9 cellular contexts compared by ENCODE assay signal in the genomic region with DNA sequence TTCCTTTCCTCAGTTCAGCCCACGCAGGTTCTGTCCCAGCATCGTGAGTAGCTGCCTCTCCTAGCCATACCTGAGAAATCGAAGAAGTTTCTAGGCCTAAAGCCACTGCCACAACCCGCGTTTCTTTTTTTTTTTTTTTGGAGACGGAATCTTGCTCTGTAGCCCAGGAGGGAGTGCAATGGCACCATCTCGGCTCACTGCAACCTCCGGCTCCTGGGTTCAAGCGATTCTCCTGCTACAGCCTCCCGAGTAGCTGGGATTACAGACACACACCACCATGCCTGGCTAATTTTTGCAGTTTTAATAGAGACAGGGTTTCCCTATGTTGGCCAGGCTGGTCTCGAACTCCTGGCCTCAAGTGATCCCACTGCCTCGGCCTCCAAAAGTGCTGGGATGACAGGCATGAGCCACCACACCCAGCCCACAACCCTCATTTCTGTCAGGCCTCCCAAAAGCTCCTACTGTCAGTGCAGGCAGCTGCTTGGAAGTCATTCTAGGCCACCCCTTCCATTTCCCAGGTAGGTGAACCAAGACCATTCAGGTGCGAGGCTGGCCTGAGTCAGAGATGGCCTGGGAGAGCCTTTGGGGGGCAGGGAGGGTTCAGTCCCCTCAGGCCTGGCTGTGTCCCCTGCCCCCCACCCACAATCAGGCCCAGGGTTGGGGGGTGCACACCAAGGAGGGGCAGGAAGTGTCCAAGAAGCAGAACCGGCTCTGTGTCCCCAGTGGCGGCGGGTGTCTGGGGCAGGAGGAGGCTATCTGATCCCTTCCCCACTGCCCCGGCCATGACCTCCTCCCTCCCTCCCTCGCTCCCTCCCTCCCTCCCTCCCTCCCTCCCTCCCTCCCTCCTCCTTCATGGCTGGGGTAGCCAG. TPM values are rescaled to one million over a fixed set of nuclear protein-coding genes. Genes with fewer than 3 reads are reported as not detected.
DNase-seq lines count a peak whose midpoint lies in the region; ATAC-seq, FAIRE-seq and TF ChIP-seq lines count a peak whose summit lies in the region.
"Had no signal": no experiment of that assay in that cellular context is flagged by ENCODE, and none has a peak within 500 bp of the region (broad histone marks: within the 10 kb centered on the region; RNA-seq: fewer than 3 reads in every experiment).

No MANE protein-coding gene starts in this region.

- H3K9ac ChIP-seq in mucosa of stomach (ENCODE audit: low read length), result peak overlapping the region; percentile 48

- H3K4me3 ChIP-seq in cardiac muscle cell (no peak overlapping the region), ascending aorta (peak overlapping the region; percentile 50 to 67), mucosa of stomach (ENCODE audit: low read length) (peak overlapping the region; percentile 31)

- no peaks in the 10 kb centered on the region for H3K9me3 ChIP-seq in cardiac muscle cell (ENCODE audit: low read depth)
- H3K9me3 ChIP-seq in ascending aorta, result no peaks in the 10 kb centered on the region
- H3K9me3 ChIP-seq in mucosa of stomach (ENCODE audit: control insufficient read depth, low read length), result no peaks in the 10 kb centered on the region

- DNase-seq in cardiac muscle cell (ENCODE audit: low read depth in 1 of 2, low spot score in 1 of 2) (peak; percentile 26 to 65), Right ventricle myocardium inferior (ENCODE audit: missing footprints) (no peak), ascending aorta (ENCODE audit: low spot score in 2 of 2) (no peak), urothelium cell line (ENCODE audit: low spot score) (peak; percentile 34), COR-L47 (lab: John Stamatoyannopoulos, UW) (no peak), GM10266 (ENCODE audit: extremely low spot score) (no peak), A172 (ENCODE audit: low spot score) (no peak)
- DNase-seq: cerebellar nuclear complex had no signal

- intact Hi-C loops in Right ventricle myocardium inferior (cut with DNase I) (no loop called here), ascending aorta (cut with DNase I) (no loop called here)

- no peak for FAIRE-seq in urothelium cell line (lab: Jason Lieb, UNC)

- ATAC-seq in Right ventricle myocardium inferior, result no peak

- TF ChIP-seq CTCF in cardiac muscle cell (IDR thresholded peaks at IDR 0.05; ENCODE audit: low read depth, low read length), result no peak
- no peak for TF ChIP-seq CTCF in ascending aorta (IDR thresholded peaks at IDR 0.05)
- TF ChIP-seq CTCF in GM10266 (IDR thresholded peaks at IDR 0.05; ENCODE audit: control insufficient read depth, insufficient read depth, low read depth, missing control alignments), result no peak

- no peaks in the 10 kb centered on the region for H3K36me3 ChIP-seq in cardiac muscle cell
- H3K36me3 ChIP-seq in ascending aorta, result no peaks in the 10 kb centered on the region
- H3K36me3 ChIP-seq in mucosa of stomach (ENCODE audit: control insufficient read depth, insufficient read depth, low read length), result no peaks in the 10 kb centered on the region

- H3K4me1 ChIP-seq in cardiac muscle cell (ENCODE audit: low read depth) (peaks cover 47% of the 10 kb centered on the region), ascending aorta (peaks cover 4 to 6% of the 10 kb centered on the region in 2 donors), mucosa of stomach (ENCODE audit: control insufficient read depth, insufficient read depth, low read length) (peaks cover 31% of the 10 kb centered on the region)

- H3K27ac ChIP-seq in cardiac muscle cell (peak overlapping the region; percentile 80), ascending aorta (peak overlapping the region in 1 of 2 donors; percentile 27)

- no peaks in the 10 kb centered on the region for H3K27me3 ChIP-seq in cardiac muscle cell
- peaks cover 7% of the 10 kb centered on the region for H3K27me3 ChIP-seq in ascending aorta
- peaks cover 10% of the 10 kb centered on the region for H3K27me3 ChIP-seq in mucosa of stomach (ENCODE audit: control insufficient read depth, insufficient read depth, low read length)

RNA-seq across cellular contexts. Expression of gene NOL4L, which starts 47.2 kb away (rescaled TPM):
- 34.9 and 42.9 TPM in 2 replicates for total RNA-seq in cardiac muscle cell
- polyA plus RNA-seq in cardiac muscle cell, result 24.6 and 29.9 TPM in 2 replicates
- 4.3 TPM for total RNA-seq in Right ventricle myocardium inferior
- total RNA-seq in ascending aorta, result 19.8 TPM
- 17.8 and 34.3 TPM in 2 replicates for total RNA-seq in A172 (2014; rRNA removed; shearing (Covaris generic))

Comparison
In these comparisons a context has a peak if more than half of its experiments do, and no peak if none do; other contexts are left out.
1. DNase-seq: peak in cardiac muscle cell (2 of 2) and urothelium cell line (single experiment); none in Right ventricle myocardium inferior (single experiment), ascending aorta (0 of 2), COR-L47 (single experiment), GM10266 (single experiment) and A172 (single experiment).